Comparison of ENCODE assay signal across 8 cellular contexts in the genomic region with DNA sequence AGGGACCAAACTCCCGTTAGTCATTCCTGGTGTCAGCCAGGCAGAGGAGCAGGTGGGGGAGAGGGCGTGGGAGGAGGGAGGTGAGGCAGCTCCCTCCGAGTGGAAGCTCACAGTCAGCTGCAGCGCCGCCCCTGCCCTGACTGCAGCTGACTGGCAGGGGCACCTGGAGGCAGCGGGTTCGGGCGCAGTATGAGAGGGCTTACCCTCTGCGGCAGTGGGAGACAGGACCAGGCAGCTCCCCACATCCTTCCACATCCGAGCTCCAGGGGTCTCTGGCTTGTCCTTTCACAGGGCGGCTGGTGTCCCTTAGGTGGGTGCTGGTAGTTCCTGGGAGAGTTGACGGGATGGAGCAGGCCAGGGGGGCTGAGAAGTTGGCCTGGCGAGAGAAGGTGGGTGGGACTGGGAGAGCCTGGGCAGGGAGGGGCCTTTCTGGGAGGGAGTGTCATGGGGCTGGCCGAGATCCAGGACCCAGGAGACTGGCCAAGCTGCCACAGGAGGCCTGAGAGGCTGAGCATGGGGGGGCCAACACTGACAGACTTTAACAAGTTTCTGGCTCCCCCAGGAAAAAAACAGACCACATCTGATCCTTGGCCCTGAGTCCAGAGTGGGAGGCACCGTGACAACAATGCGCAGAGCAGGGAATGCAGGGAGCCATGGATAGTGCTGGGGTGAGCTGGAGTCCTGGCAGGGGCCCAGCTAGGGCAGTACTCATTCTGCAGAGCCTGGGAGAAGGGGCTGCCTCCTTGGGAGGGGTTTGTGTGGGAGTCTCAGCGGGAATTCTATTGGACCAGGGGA. TPM values are rescaled to one million over a fixed set of nuclear protein-coding genes. Genes with fewer than 3 reads are reported as not detected.
DNase-seq lines count a peak whose midpoint lies in the region; ATAC-seq and TF ChIP-seq lines count a peak whose summit lies in the region.

No MANE protein-coding gene starts in this region.

- peaks cover 82% of the 10 kb centered on the region for H3K79me2 ChIP-seq in DOHH2 (ENCODE audit: control insufficient read depth, low read length)

- no peaks in the 10 kb centered on the region for H3K9me2 ChIP-seq in DOHH2 (replicated peaks; ENCODE audit: control insufficient read depth, low read length)

- H4K20me1 ChIP-seq in DOHH2 (ENCODE audit: control insufficient read depth, insufficient read depth, low read depth, low read length): no peaks in the 10 kb centered on the region

- peak; percentile 50 for ATAC-seq in SK-N-SH treated with all-trans-retinoic acid at 6 μM for 48 hours
- ATAC-seq in HG03025 (IDR thresholded peaks at IDR 0.05; ENCODE audit: low FRiP score, unreplicated experiment): no peak
- no peak for ATAC-seq in HG03159 (IDR thresholded peaks at IDR 0.05; ENCODE audit: unreplicated experiment)
- no peak for ATAC-seq in GM21825 (IDR thresholded peaks at IDR 0.05; ENCODE audit: unreplicated experiment)

- H3K27ac ChIP-seq in DOHH2 (ENCODE audit: low read depth, low read length): peak overlapping the region; percentile 98

- no peaks in the 10 kb centered on the region for H3K9me3 ChIP-seq in DOHH2 (ENCODE audit: control insufficient read depth, insufficient read depth, low read length)

- intact Hi-C loops in posterior vena cava (cut with DNase I): no loop called here

- peaks cover 45% of the 10 kb centered on the region for H3F3A ChIP-seq in DOHH2 (ENCODE audit: control insufficient read depth, insufficient read depth)

- TF ChIP-seq CTCF in DOHH2 (IDR thresholded peaks at IDR 0.05; ENCODE audit: low read depth, low read length, poor library complexity, severe bottlenecking): no peak

- H3K4me1 ChIP-seq in DOHH2 (ENCODE audit: control insufficient read depth, low read length): peaks cover 98% of the 10 kb centered on the region

- H3K4me2 ChIP-seq in DOHH2 (ENCODE audit: low read length): peak overlapping the region; percentile 96

- peaks cover 63% of the 10 kb centered on the region for H3K36me3 ChIP-seq in DOHH2 (ENCODE audit: control insufficient read depth, low read length)

- H3K27me3 ChIP-seq in DOHH2 (ENCODE audit: control insufficient read depth, low read length): no peaks in the 10 kb centered on the region

- H3K4me3 ChIP-seq in DOHH2 (ENCODE audit: low read length): peak overlapping the region; percentile 70

- peak; percentile 43 for DNase-seq in fibroblast of peridontal ligament (ENCODE audit: extremely low read depth)
- peak; percentile 89 for DNase-seq in posterior vena cava (ENCODE audit: low spot score)
- DNase-seq in UCSD-AML1 (lab: John Stamatoyannopoulos, UW; ENCODE audit: unreplicated experiment): no peak

TF ChIP-seq in SK-N-SH treated with all-trans-retinoic acid at 6 μM for 48 hours, 23 proteins besides CTCF, POLR2A, EP300 and RAD21:
- TF ChIP-seq ZNF8 (CRISPR knock-in tag; IDR thresholded peaks at IDR 0.05) (no peak), TOX (CRISPR knock-in tag; IDR thresholded peaks at IDR 0.05; ENCODE audit: borderline replicate concordance) (no peak), TCF4 (CRISPR knock-in tag; IDR thresholded peaks at IDR 0.05; ENCODE audit: borderline replicate concordance) (no peak), SNAI2 (CRISPR knock-in tag; IDR thresholded peaks at IDR 0.05) (no peak), ISL1 (CRISPR knock-in tag; IDR thresholded peaks at IDR 0.05) (no peak), PATZ1 (CRISPR knock-in tag; IDR thresholded peaks at IDR 0.05; ENCODE audit: borderline replicate concordance) (peak; percentile 96; the same call in 1 of the 2 replicates), RARB (CRISPR knock-in tag; IDR thresholded peaks at IDR 0.05) (no peak)
- TF ChIP-seq, protein P1, sequence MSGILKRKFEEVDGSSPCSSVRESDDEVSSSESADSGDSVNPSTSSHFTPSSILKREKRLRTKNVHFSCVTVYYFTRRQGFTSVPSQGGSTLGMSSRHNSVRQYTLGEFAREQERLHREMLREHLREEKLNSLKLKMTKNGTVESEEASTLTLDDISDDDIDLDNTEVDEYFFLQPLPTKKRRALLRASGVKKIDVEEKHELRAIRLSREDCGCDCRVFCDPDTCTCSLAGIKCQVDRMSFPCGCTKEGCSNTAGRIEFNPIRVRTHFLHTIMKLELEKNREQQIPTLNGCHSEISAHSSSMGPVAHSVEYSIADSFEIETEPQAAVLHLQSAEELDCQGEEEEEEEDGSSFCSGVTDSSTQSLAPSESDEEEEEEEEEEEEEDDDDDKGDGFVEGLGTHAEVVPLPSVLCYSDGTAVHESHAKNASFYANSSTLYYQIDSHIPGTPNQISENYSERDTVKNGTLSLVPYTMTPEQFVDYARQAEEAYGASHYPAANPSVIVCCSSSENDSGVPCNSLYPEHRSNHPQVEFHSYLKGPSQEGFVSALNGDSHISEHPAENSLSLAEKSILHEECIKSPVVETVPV (CRISPR knock-in tag; IDR thresholded peaks at IDR 0.05): no peak

RNA-seq across cellular contexts. Expression of gene ADORA2A, which starts 4.9 kb away (rescaled TPM):
- 1 to 10 TPM; 1.9 to 2.6 TPM for total RNA-seq in posterior vena cava
